1 cellular context compared by ENCODE assay signal in the genomic region with DNA sequence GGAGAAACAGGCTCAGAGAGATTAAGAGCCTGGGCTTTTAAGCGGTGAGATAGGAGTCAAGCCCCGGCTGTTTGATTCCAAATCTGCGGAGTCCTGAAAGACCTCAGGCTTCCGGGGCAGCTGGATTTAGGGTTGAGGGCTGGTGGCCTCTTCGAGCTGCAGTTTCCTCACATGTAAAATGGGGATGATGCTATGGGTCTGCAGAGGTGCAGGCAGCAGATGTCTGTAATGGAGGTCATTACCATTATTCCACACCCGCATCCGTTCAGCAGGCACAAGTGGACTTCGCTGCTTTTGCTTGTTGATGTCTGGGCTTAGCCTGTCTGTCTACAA.
TF ChIP-seq lines count a peak whose summit lies in the region.

No MANE protein-coding gene starts in this region.

TF ChIP-seq in GM23338, 12 proteins besides CTCF, POLR2A, EP300 and RAD21 (continued from another document):
- TF ChIP-seq, protein P1, sequence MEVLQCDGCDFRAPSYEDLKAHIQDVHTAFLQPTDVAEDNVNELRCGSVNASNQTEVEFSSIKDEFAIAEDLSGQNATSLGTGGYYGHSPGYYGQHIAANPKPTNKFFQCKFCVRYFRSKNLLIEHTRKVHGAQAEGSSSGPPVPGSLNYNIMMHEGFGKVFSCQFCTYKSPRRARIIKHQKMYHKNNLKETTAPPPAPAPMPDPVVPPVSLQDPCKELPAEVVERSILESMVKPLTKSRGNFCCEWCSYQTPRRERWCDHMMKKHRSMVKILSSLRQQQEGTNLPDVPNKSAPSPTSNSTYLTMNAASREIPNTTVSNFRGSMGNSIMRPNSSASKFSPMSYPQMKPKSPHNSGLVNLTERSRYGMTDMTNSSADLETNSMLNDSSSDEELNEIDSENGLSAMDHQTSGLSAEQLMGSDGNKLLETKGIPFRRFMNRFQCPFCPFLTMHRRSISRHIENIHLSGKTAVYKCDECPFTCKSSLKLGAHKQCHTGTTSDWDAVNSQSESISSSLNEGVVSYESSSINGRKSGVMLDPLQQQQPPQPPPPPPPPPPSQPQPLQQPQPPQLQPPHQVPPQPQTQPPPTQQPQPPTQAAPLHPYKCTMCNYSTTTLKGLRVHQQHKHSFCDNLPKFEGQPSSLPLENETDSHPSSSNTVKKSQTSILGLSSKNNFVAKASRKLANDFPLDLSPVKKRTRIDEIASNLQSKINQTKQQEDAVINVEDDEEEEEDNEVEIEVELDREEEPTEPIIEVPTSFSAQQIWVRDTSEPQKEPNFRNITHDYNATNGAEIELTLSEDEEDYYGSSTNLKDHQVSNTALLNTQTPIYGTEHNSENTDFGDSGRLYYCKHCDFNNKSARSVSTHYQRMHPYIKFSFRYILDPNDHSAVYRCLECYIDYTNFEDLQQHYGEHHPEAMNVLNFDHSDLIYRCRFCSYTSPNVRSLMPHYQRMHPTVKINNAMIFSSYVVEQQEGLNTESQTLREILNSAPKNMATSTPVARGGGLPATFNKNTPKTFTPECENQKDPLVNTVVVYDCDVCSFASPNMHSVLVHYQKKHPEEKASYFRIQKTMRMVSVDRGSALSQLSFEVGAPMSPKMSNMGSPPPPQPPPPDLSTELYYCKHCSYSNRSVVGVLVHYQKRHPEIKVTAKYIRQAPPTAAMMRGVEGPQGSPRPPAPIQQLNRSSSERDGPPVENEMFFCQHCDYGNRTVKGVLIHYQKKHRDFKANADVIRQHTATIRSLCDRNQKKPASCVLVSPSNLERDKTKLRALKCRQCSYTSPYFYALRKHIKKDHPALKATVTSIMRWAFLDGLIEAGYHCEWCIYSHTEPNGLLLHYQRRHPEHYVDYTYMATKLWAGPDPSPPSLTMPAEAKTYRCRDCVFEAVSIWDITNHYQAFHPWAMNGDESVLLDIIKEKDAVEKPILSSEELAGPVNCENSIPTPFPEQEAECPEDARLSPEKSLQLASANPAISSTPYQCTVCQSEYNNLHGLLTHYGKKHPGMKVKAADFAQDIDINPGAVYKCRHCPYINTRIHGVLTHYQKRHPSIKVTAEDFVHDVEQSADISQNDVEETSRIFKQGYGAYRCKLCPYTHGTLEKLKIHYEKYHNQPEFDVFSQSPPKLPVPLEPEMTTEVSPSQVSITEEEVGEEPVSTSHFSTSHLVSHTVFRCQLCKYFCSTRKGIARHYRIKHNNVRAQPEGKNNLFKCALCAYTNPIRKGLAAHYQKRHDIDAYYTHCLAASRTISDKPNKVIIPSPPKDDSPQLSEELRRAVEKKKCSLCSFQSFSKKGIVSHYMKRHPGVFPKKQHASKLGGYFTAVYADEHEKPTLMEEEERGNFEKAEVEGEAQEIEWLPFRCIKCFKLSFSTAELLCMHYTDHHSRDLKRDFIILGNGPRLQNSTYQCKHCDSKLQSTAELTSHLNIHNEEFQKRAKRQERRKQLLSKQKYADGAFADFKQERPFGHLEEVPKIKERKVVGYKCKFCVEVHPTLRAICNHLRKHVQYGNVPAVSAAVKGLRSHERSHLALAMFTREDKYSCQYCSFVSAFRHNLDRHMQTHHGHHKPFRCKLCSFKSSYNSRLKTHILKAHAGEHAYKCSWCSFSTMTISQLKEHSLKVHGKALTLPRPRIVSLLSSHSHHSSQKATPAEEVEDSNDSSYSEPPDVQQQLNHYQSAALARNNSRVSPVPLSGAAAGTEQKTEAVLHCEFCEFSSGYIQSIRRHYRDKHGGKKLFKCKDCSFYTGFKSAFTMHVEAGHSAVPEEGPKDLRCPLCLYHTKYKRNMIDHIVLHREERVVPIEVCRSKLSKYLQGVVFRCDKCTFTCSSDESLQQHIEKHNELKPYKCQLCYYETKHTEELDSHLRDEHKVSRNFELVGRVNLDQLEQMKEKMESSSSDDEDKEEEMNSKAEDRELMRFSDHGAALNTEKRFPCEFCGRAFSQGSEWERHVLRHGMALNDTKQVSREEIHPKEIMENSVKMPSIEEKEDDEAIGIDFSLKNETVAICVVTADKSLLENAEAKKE (CRISPR knock-in tag; IDR thresholded peaks at IDR 0.05): no peak
- TF ChIP-seq STAT1 (IDR thresholded peaks at IDR 0.05; ENCODE audit: unreplicated experiment) (no peak), EZH2 (IDR thresholded peaks at IDR 0.05; ENCODE audit: low read depth, unreplicated experiment) (no peak), ZNF114 (CRISPR knock-in tag; IDR thresholded peaks at IDR 0.05) (no peak)
